Comparison of ENCODE assay signal across 8 cellular contexts in genomic region chr7:43648725-43649406, GRCh38.
DNase-seq lines count a peak whose midpoint lies in the region; ATAC-seq and TF ChIP-seq lines count a peak whose summit lies in the region.

No MANE protein-coding gene starts in this region.

- TF ChIP-seq CTCF in DOHH2 (IDR thresholded peaks at IDR 0.05; ENCODE audit: low read depth, low read length, poor library complexity, severe bottlenecking) (no peak), endodermal cell (conservative IDR thresholded peaks at IDR 0.05) (no peak), osteoblast (IDR thresholded peaks at IDR 0.05; ENCODE audit: extremely low read depth, low read depth, low read length) (no peak)

- peaks cover 52% of the 10 kb centered on the region for H3F3A ChIP-seq in DOHH2 (ENCODE audit: control insufficient read depth, insufficient read depth)

- peak; percentile 47 for DNase-seq in HK-2 (ENCODE audit: unreplicated experiment)
- DNase-seq in activated CD4-positive, alpha-beta T cell treated with anti-CD3 and anti-CD28 coated beads for 48 hours = peak; percentile 73
- no peak for DNase-seq in endodermal cell
- no peak for DNase-seq in osteoblast (ENCODE audit: insufficient read length, low spot score, missing footprints)
- no peak for DNase-seq in DMS53 (lab: John Stamatoyannopoulos, UW)
- DNase-seq in NCI-H1105 (lab: John Stamatoyannopoulos, UW) = no peak

- no peaks in the 10 kb centered on the region for H3K9me2 ChIP-seq in DOHH2 (replicated peaks; ENCODE audit: control insufficient read depth, low read length)

- H3K36me3 Mint-ChIP-seq in endodermal cell (ENCODE audit: low read depth) = peaks cover 53% of the 10 kb centered on the region

- H3K4me1 Mint-ChIP-seq in endodermal cell = peaks cover 32% of the 10 kb centered on the region

- H3K36me3 ChIP-seq in DOHH2 (ENCODE audit: control insufficient read depth, low read length) (peaks cover 57% of the 10 kb centered on the region), endodermal cell (ENCODE audit: control insufficient read depth, insufficient read depth, low read length) (peaks cover 31% of the 10 kb centered on the region), osteoblast (ENCODE audit: insufficient read depth, low read length) (no peaks in the 10 kb centered on the region)

- H3K9me3 ChIP-seq in DOHH2 (ENCODE audit: control insufficient read depth, insufficient read depth, low read length) (no peaks in the 10 kb centered on the region), endodermal cell (ENCODE audit: control insufficient read depth, low read length) (no peaks in the 10 kb centered on the region), osteoblast (ENCODE audit: low read depth, low read length) (no peaks in the 10 kb centered on the region)

- no peak overlapping the region for H3K9ac ChIP-seq in endodermal cell (ENCODE audit: extremely low read depth, low read length, poor library complexity, severe bottlenecking)

- H3K27me3 Mint-ChIP-seq in endodermal cell (ENCODE audit: insufficient read depth) = no peaks in the 10 kb centered on the region

- no peaks in the 10 kb centered on the region for H3K27me3 ChIP-seq in DOHH2 (ENCODE audit: control insufficient read depth, low read length)
- no peaks in the 10 kb centered on the region for H3K27me3 ChIP-seq in endodermal cell (ENCODE audit: control insufficient read depth, insufficient read depth, low read length, poor library complexity, severe bottlenecking)
- no peaks in the 10 kb centered on the region for H3K27me3 ChIP-seq in osteoblast (ENCODE audit: insufficient read depth, low read length)

- H3K4me1 ChIP-seq in DOHH2 (ENCODE audit: control insufficient read depth, low read length) = peaks cover 93% of the 10 kb centered on the region
- peaks cover 7% of the 10 kb centered on the region for H3K4me1 ChIP-seq in endodermal cell (ENCODE audit: control insufficient read depth, insufficient read depth, low read length)
- H3K4me1 ChIP-seq in osteoblast (ENCODE audit: insufficient read depth, low read length) = peaks cover 73% of the 10 kb centered on the region

- peak overlapping the region; percentile 98 for H3K27ac ChIP-seq in DOHH2 (ENCODE audit: low read depth, low read length)
- peak overlapping the region; percentile 34 for H3K27ac ChIP-seq in endodermal cell (ENCODE audit: low read depth, low read length)
- H3K27ac ChIP-seq in osteoblast (ENCODE audit: low read depth, low read length) = peak overlapping the region; percentile 97

- ATAC-seq in GM21360 (IDR thresholded peaks at IDR 0.05; ENCODE audit: unreplicated experiment) = peak; percentile 51

- no peaks in the 10 kb centered on the region for H3K9me3 Mint-ChIP-seq in endodermal cell

- WGBS in endodermal cell (ENCODE audit: insufficient coverage in 1 of 2, insufficient read length in 1 of 2), 2 experiments = 83 to 96% methylated on average over 5 to 7 of the region's 7 CpGs

- H3K4me3 ChIP-seq in DOHH2 (ENCODE audit: low read length) = peak overlapping the region; percentile 57
- no peak overlapping the region for H3K4me3 ChIP-seq in endodermal cell (ENCODE audit: low read length)
- no peak overlapping the region for H3K4me3 ChIP-seq in osteoblast (ENCODE audit: insufficient read depth, low read length)

- H3K4me3 Mint-ChIP-seq in endodermal cell = no peak overlapping the region

- H4K20me1 ChIP-seq in DOHH2 (ENCODE audit: control insufficient read depth, insufficient read depth, low read depth, low read length) = no peaks in the 10 kb centered on the region
- H4K20me1 ChIP-seq in osteoblast (ENCODE audit: insufficient read depth, low read length) = no peaks in the 10 kb centered on the region

- no peak overlapping the region for H3K27ac Mint-ChIP-seq in endodermal cell

- H3K79me2 ChIP-seq in DOHH2 (ENCODE audit: control insufficient read depth, low read length) (peaks cover 48% of the 10 kb centered on the region), osteoblast (ENCODE audit: insufficient read depth, low read length) (peaks cover 14% of the 10 kb centered on the region)

- H2AFZ ChIP-seq in osteoblast (ENCODE audit: low read length) = no peak overlapping the region

- H3K4me2 ChIP-seq in DOHH2 (ENCODE audit: low read length) (peak overlapping the region; percentile 91), osteoblast (ENCODE audit: insufficient read depth, low read length) (peak overlapping the region; percentile 59)

Comparison
In these comparisons a context has a peak if more than half of its experiments do, and no peak if none do; other contexts are left out.
1. H3K27ac ChIP-seq: peak in every context shown above with its lines; median percentile 98 in DOHH2; 97 in osteoblast; 34 in endodermal cell.
2. DNase-seq: peak in HK-2 (single experiment) and activated CD4-positive, alpha-beta T cell treated with anti-CD3 and anti-CD28 coated beads for 48 hours (single experiment); none in endodermal cell (single experiment), osteoblast (single experiment), DMS53 (single experiment) and NCI-H1105 (single experiment).